ENCODE assay signal across 15 cellular contexts in the genomic region with DNA sequence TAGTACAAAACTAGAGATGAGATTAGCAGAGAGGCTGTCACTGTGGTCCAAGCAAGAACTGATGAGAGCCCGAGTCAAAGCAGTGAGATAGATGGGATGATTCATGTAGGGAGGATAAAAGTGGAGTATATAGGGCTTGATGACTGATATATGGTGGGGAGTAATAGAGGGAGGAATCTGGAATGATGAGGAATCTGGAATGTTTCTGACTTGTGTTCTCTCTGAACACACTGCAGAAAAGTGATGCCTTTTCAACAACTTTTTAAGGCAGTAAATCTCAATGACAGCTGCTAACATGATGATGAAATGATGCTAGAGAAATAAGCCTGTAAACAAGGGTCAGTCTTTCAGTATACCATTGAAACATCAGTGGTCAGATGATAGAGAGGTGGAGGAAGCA.
"Had no signal": no experiment of that assay in that cellular context is flagged by ENCODE, and none has a peak within 500 bp of the region (broad histone marks: within the 10 kb centered on the region; RNA-seq: fewer than 3 reads in every experiment).

No MANE protein-coding gene starts in this region.

- H3K27ac ChIP-seq: gastrocnemius medialis, heart right ventricle, neutrophil, sigmoid colon had no signal

- DNase-seq: erythroblast; gastrocnemius medialis; heart right ventricle; hypothalamus; kidney glomerular epithelial cell; mesendoderm; naive B cell; posterior cingulate gyrus; sigmoid colon; small intestine; stimulated activated CD4-positive, alpha-beta T cell treated with anti-CD3 and anti-CD28 coated beads, Interleukin-2, amount 100 ng/mL, for 48 hours; stimulated activated naive CD4-positive, alpha-beta T cell treated with Interleukin-2 at 50 U/mL for 16 hours; trophoblast cell had no signal

- H3K9me3 ChIP-seq: gastrocnemius medialis, heart right ventricle, neutrophil, sigmoid colon had no signal

- H3K4me3 Mint-ChIP-seq: dendritic cell treated with granulocyte-macrophage colony-stimulating factor and Interleukin-4, amounts not matched to agents 40 ng/mL and 50 ng/mL, for 4 days; naive B cell had no signal

- H3K27ac Mint-ChIP-seq: dendritic cell treated with granulocyte-macrophage colony-stimulating factor and Interleukin-4, amounts not matched to agents 40 ng/mL and 50 ng/mL, for 4 days; naive B cell had no signal

- H3K9me3 Mint-ChIP-seq: dendritic cell treated with granulocyte-macrophage colony-stimulating factor and Interleukin-4, amounts not matched to agents 40 ng/mL and 50 ng/mL, for 4 days had no signal

- H3K4me1 ChIP-seq: gastrocnemius medialis, heart right ventricle had no signal

- H3K4me1 Mint-ChIP-seq: naive B cell had no signal

- H3K4me3 ChIP-seq: gastrocnemius medialis, heart right ventricle, sigmoid colon had no signal

- H3K36me3 ChIP-seq: gastrocnemius medialis, heart right ventricle, neutrophil, sigmoid colon had no signal

- ATAC-seq: gastrocnemius medialis, heart right ventricle had no signal
